14 cellular contexts compared by ENCODE assay signal in the genomic region with DNA sequence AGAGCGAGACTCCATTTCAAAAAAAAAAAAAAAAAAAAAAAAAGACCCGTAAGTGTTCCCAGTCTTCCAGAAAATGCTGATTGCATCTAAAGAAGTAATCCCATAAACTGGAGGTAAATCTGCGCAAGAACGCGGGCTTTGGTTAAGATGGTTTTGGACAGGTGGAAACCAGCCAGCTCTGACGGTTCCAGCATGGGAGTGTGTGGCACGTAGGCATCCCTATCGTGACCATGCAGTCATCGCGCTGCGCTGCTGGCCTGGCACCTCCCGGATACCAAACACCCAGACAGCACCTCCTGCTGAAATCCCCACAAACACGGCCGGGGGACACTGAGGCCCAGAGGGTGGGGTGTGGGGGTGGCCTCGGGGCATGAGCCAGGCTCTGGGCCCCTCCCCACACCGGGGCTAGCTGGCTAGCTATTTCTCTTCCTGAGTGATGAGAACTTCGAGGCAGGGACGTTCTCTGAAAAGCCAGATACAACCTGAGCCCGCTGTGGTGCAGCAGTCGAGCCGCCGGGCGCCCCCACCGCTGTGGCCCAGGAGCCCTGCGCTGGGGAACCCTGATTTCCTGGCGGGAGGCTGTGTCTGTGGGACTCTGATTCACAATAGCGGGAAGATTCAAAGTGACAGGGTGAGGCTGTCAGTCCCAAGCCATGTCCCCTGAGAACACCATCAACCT. TPM values are rescaled to one million over a fixed set of nuclear protein-coding genes. Genes with fewer than 3 reads are reported as not detected.
DNase-seq lines count a peak whose midpoint lies in the region; ATAC-seq and TF ChIP-seq lines count a peak whose summit lies in the region.
"Had no signal": no experiment of that assay in that cellular context is flagged by ENCODE, and none has a peak within 500 bp of the region (broad histone marks: within the 10 kb centered on the region; RNA-seq: fewer than 3 reads in every experiment).

No MANE protein-coding gene starts in this region.

- H3K4me3 ChIP-seq in left ventricle myocardium inferior (no peak overlapping the region), esophagus muscularis mucosa (no peak overlapping the region)
- H3K4me3 ChIP-seq: stomach, uterus had no signal

- H3K27ac ChIP-seq in left ventricle myocardium inferior (replicated peaks) (peak overlapping the region; percentile 1), esophagus muscularis mucosa (replicated peaks in 1 of 4) (no peak overlapping the region)
- H3K27ac ChIP-seq: stomach, uterus had no signal

- TF ChIP-seq EP300 in esophagus muscularis mucosa (IDR thresholded peaks at IDR 0.05) = no peak

- 81% methylated on average over 21 of the region's 27 CpGs for WGBS in esophagus muscularis mucosa

- no peak for TF ChIP-seq CTCF in left ventricle myocardium inferior (IDR thresholded peaks at IDR 0.05; ENCODE audit: borderline replicate concordance)
- TF ChIP-seq CTCF in esophagus muscularis mucosa (IDR thresholded peaks at IDR 0.05) = no peak

- H3K27me3 ChIP-seq in left ventricle myocardium inferior (ENCODE audit: low read depth) (no peaks in the 10 kb centered on the region), esophagus muscularis mucosa (no peaks in the 10 kb centered on the region)
- H3K27me3 ChIP-seq: stomach, uterus had no signal

- intact Hi-C loops in left ventricle myocardium inferior (cut with micrococcal nuclease) (no loop called here), left cardiac atrium (cut with DNase I) (loop anchor here in 1 of 2 donors (10.0 kb wide), 1 partner anchor 47 kb away; no protein-coding TSS in a partner anchor), esophagus muscularis mucosa (cut with DNase I) (no loop called here)

- TF ChIP-seq POLR2A in esophagus muscularis mucosa (IDR thresholded peaks at IDR 0.05; ENCODE audit: low read depth) = no peak

- H3K4me1 ChIP-seq in left ventricle myocardium inferior = peaks cover 45% of the 10 kb centered on the region
- peaks cover 26 to 32% (median 29%) of the 10 kb centered on the region in 4 donors for H3K4me1 ChIP-seq in esophagus muscularis mucosa
- H3K4me1 ChIP-seq: uterus had no signal

- no peaks in the 10 kb centered on the region for H3K9me3 ChIP-seq in left ventricle myocardium inferior (replicated peaks)
- H3K9me3 ChIP-seq in esophagus muscularis mucosa = no peaks in the 10 kb centered on the region
- H3K9me3 ChIP-seq: stomach, uterus had no signal

- H3K36me3 ChIP-seq in left ventricle myocardium inferior = no peaks in the 10 kb centered on the region
- no peaks in the 10 kb centered on the region for H3K36me3 ChIP-seq in esophagus muscularis mucosa
- H3K36me3 ChIP-seq: stomach, uterus had no signal

- no peak for ATAC-seq in left cardiac atrium
- no peak for ATAC-seq in GM18867 (IDR thresholded peaks at IDR 0.05; ENCODE audit: unreplicated experiment)
- no peak for ATAC-seq in HG02610 (IDR thresholded peaks at IDR 0.05; ENCODE audit: unreplicated experiment)
- ATAC-seq: activated CD4-positive, CD25-positive, alpha-beta regulatory T cell treated with anti-CD3 and anti-CD28 coated beads, Interleukin-2, amount 50 U/mL, for 24 hours had no signal

- DNase-seq in left ventricle myocardium inferior (no peak), left cardiac atrium (no peak), NCI-H69 (lab: John Stamatoyannopoulos, UW) (peak; percentile 13), iPS-NIHi11 (ENCODE audit: low spot score) (peak; percentile 13), esophagus muscularis mucosa (ENCODE audit: extremely low spot score) (no peak)
- DNase-seq in stimulated activated CD4-positive, alpha-beta T cell treated with anti-CD3 and anti-CD28 coated beads, Interleukin-1b, Interleukin-23, amount 100 ng/mL, for 48 hours = no peak
- DNase-seq: activated naive CD4-positive, alpha-beta T cell treated with anti-CD3 and anti-CD28 coated beads for 36 hours; left colon; NCI-H2081; stomach; uterus had no signal

RNA-seq across cellular contexts. Expression of a gene that starts 32.2 kb away (rescaled TPM):
- total RNA-seq in left ventricle myocardium inferior (17.6 TPM), left cardiac atrium (10 to 100 TPM; 22.7 to 36.0 TPM), esophagus muscularis mucosa (10 to 100 TPM; 48.6 to 90.6 (median 58.8) TPM)

Comparison
In these comparisons a context has a peak if more than half of its experiments do, and no peak if none do; other contexts are left out.
1. DNase-seq: peak in NCI-H69 (single experiment) and iPS-NIHi11 (single experiment); none in left ventricle myocardium inferior (single experiment), left cardiac atrium (single experiment), esophagus muscularis mucosa (single experiment) and stimulated activated CD4-positive, alpha-beta T cell treated with anti-CD3 and anti-CD28 coated beads, Interleukin-1b, Interleukin-23, amount 100 ng/mL, for 48 hours (single experiment).